ENCODE assay signal across 14 cellular contexts in genomic region chr16:361341-361871, GRCh38. TPM values are rescaled to one million over a fixed set of nuclear protein-coding genes. Genes with fewer than 3 reads are reported as not detected.
DNase-seq lines count a peak whose midpoint lies in the region; ATAC-seq lines count a peak whose summit lies in the region.
"Had no signal": no experiment of that assay in that cellular context is flagged by ENCODE, and none has a peak within 500 bp of the region (broad histone marks: within the 10 kb centered on the region; RNA-seq: fewer than 3 reads in every experiment).

No MANE protein-coding gene starts in this region.

- no peaks in the 10 kb centered on the region for H3K27me3 Mint-ChIP-seq in activated T-helper 17 cell treated with anti-CD3 and anti-CD28 coated beads, Interleukin-2, amount 50 U/mL, for 72 hours
- H3K27me3 Mint-ChIP-seq: activated naive CD4-positive, alpha-beta T cell treated with anti-CD3 and anti-CD28 coated beads, Interleukin-2, amount 50 U/mL, for 24 hours; natural killer cell treated with Interleukin-12 subunit alpha and Interleukin-12 subunit beta and Interleukin-15 and Interleukin-18, amount 100 ng/mL, for 72 hours had no signal

- no peak overlapping the region for H3K27ac ChIP-seq in BLaER1 treated with 17β-estradiol and CSF1 and Interleukin-3, amounts not matched to agents 10 nM and 100 nM
- H3K27ac ChIP-seq: esophagus muscularis mucosa, psoas muscle, thoracic aorta had no signal

- peak overlapping the region in 6 of 11 experiments; percentile 37 to 70 (median 65); a peak in 9 of 22 replicates for H3K4me2 ChIP-seq in BLaER1 treated with 17β-estradiol and CSF1 and Interleukin-3, amounts not matched to agents 10 nM and 100 nM

- no peaks in the 10 kb centered on the region for H3K9me3 Mint-ChIP-seq in activated T-helper 17 cell treated with anti-CD3 and anti-CD28 coated beads, Interleukin-2, amount 50 U/mL, for 72 hours
- H3K9me3 Mint-ChIP-seq: activated naive CD4-positive, alpha-beta T cell treated with anti-CD3 and anti-CD28 coated beads, Interleukin-2, amount 50 U/mL, for 24 hours; CD8-positive, alpha-beta T cell; natural killer cell treated with Interleukin-12 subunit alpha and Interleukin-12 subunit beta and Interleukin-15 and Interleukin-18, amount 100 ng/mL, for 72 hours; stimulated activated naive B cell treated with anti-CD40 and anti-IgM and Interleukin-4, amounts not matched to agents 10 μg/mL and 1 μg/mL and 100 μg/mL, for 72 hours had no signal

- no peaks in the 10 kb centered on the region; a peak in 1 of 22 replicates for H3K27me3 ChIP-seq in BLaER1 treated with 17β-estradiol and CSF1 and Interleukin-3, amounts not matched to agents 10 nM and 100 nM
- no peaks in the 10 kb centered on the region for H3K27me3 ChIP-seq in H7 (ENCODE audit: control insufficient read depth, insufficient read depth, low read length)

- no peak overlapping the region for H3K27ac Mint-ChIP-seq in activated T-helper 17 cell treated with anti-CD3 and anti-CD28 coated beads, Interleukin-2, amount 50 U/mL, for 72 hours
- H3K27ac Mint-ChIP-seq: natural killer cell treated with Interleukin-12 subunit alpha and Interleukin-12 subunit beta and Interleukin-15 and Interleukin-18, amount 100 ng/mL, for 72 hours had no signal

- peaks cover 0 to 34% (median 10%) of the 10 kb centered on the region in 11 experiments; a peak in 11 of 22 replicates for H4K20me1 ChIP-seq in BLaER1 treated with 17β-estradiol and CSF1 and Interleukin-3, amounts not matched to agents 10 nM and 100 nM

- no peak overlapping the region for H3K9ac ChIP-seq in BLaER1 treated with 17β-estradiol and CSF1 and Interleukin-3, amounts not matched to agents 10 nM and 100 nM

- no peak overlapping the region for H3K4me3 Mint-ChIP-seq in activated T-helper 17 cell treated with anti-CD3 and anti-CD28 coated beads, Interleukin-2, amount 50 U/mL, for 72 hours
- H3K4me3 Mint-ChIP-seq: natural killer cell treated with Interleukin-12 subunit alpha and Interleukin-12 subunit beta and Interleukin-15 and Interleukin-18, amount 100 ng/mL, for 72 hours; stimulated activated naive B cell treated with anti-CD40 and anti-IgM and Interleukin-4, amounts not matched to agents 10 μg/mL and 1 μg/mL and 100 μg/mL, for 72 hours had no signal

- peak; percentile 79 for DNase-seq in H7
- DNase-seq in SK-N-DZ (ENCODE audit: low spot score) = peak; percentile 71
- peak; percentile 12 for DNase-seq in midbrain (lab: John Stamatoyannopoulos, UW)
- DNase-seq in T-helper 1 cell = no peak

- peaks cover under 1% of the 10 kb centered on the region for H3K36me3 Mint-ChIP-seq in activated T-helper 17 cell treated with anti-CD3 and anti-CD28 coated beads, Interleukin-2, amount 50 U/mL, for 72 hours (ENCODE audit: low read depth)
- H3K36me3 Mint-ChIP-seq: activated naive CD4-positive, alpha-beta T cell treated with anti-CD3 and anti-CD28 coated beads, Interleukin-2, amount 50 U/mL, for 24 hours; CD8-positive, alpha-beta T cell; natural killer cell treated with Interleukin-12 subunit alpha and Interleukin-12 subunit beta and Interleukin-15 and Interleukin-18, amount 100 ng/mL, for 72 hours had no signal

- no peaks in the 10 kb centered on the region for H3K4me1 Mint-ChIP-seq in activated T-helper 17 cell treated with anti-CD3 and anti-CD28 coated beads, Interleukin-2, amount 50 U/mL, for 72 hours

- H3K4me3 ChIP-seq in BLaER1 treated with 17β-estradiol and CSF1 and Interleukin-3, amounts not matched to agents 10 nM and 100 nM = no peak overlapping the region
- no peak overlapping the region for H3K4me3 ChIP-seq in H7 (ENCODE audit: insufficient read depth, low read depth, low read length)
- H3K4me3 ChIP-seq: esophagus muscularis mucosa, psoas muscle, thoracic aorta had no signal

- H3K36me3 ChIP-seq in BLaER1 treated with 17β-estradiol and CSF1 and Interleukin-3, amounts not matched to agents 10 nM and 100 nM = peaks cover 0 to 8% (median 4%) of the 10 kb centered on the region in 11 experiments; a peak in 18 of 22 replicates
- no peaks in the 10 kb centered on the region for H3K36me3 ChIP-seq in H7 (replicated peaks; ENCODE audit: control insufficient read depth, insufficient read depth, low read length)

- no peak for ATAC-seq in HG03280 (IDR thresholded peaks at IDR 0.05; ENCODE audit: unreplicated experiment)
- no peak for ATAC-seq in activated T-helper 17 cell treated with anti-CD3 and anti-CD28 coated beads, Interleukin-2, amount 50 U/mL, for 72 hours (replicated peaks)

- H3K9me3 ChIP-seq in BLaER1 treated with 17β-estradiol and CSF1 and Interleukin-3, amounts not matched to agents 10 nM and 100 nM (replicated peaks in 1 of 11) = no peaks in the 10 kb centered on the region
- H3K9me3 ChIP-seq: esophagus muscularis mucosa, psoas muscle, thoracic aorta had no signal

- peaks cover 13 to 47% (median 34%) of the 10 kb centered on the region in 10 experiments; a peak in 19 of 20 replicates for H3K4me1 ChIP-seq in BLaER1 treated with 17β-estradiol and CSF1 and Interleukin-3, amounts not matched to agents 10 nM and 100 nM
- H3K4me1 ChIP-seq: psoas muscle had no signal

RNA-seq across cellular contexts. Expression of gene AXIN1, which starts 8.9 kb away (rescaled TPM):
- 52.4 and 57.8 TPM in 2 replicates for total RNA-seq in H7 (2014; rRNA removed; shearing (Covaris generic))
- polyA plus RNA-seq in SK-N-DZ (2014; cell fraction: cytosol; rRNA removed) = 31.1 and 33.4 TPM in 2 replicates
- polyA plus RNA-seq in SK-N-DZ (2014; cell fraction: nucleus; rRNA removed) = 33.0 and 36.2 TPM in 2 replicates
- total RNA-seq in activated T-helper 17 cell treated with anti-CD3 and anti-CD28 coated beads, Interleukin-2, amount 50 U/mL, for 72 hours = 10 to 100 TPM; 16.2 to 18.4 TPM

RNA-seq across cellular contexts. Expression of gene MRPL28, which starts 8.9 kb away (rescaled TPM):
- total RNA-seq in H7 (2014; rRNA removed; shearing (Covaris generic)) = 225 and 242 TPM in 2 replicates
- 163 TPM in 2 replicates for polyA plus RNA-seq in SK-N-DZ (2014; cell fraction: cytosol; rRNA removed)
- 79.4 and 130 TPM in 2 replicates for polyA plus RNA-seq in SK-N-DZ (2014; cell fraction: nucleus; rRNA removed)
- 10 to 100 TPM; 63.4 to 86.2 TPM for total RNA-seq in activated T-helper 17 cell treated with anti-CD3 and anti-CD28 coated beads, Interleukin-2, amount 50 U/mL, for 72 hours

RNA-seq across cellular contexts. Expression of gene PGAP6, which starts 20.4 kb away (rescaled TPM):
- 107 and 112 TPM in 2 replicates for total RNA-seq in H7 (2014; rRNA removed; shearing (Covaris generic))
- polyA plus RNA-seq in SK-N-DZ (2014; cell fraction: cytosol; rRNA removed) = 26.6 and 39.0 TPM in 2 replicates
- polyA plus RNA-seq in SK-N-DZ (2014; cell fraction: nucleus; rRNA removed) = 60.8 and 74.9 TPM in 2 replicates
- 10 to 100 TPM; 25.6 to 26.1 TPM for total RNA-seq in activated T-helper 17 cell treated with anti-CD3 and anti-CD28 coated beads, Interleukin-2, amount 50 U/mL, for 72 hours

RNA-seq across cellular contexts. Expression of gene NME4, which starts 35.6 kb away (rescaled TPM):
- total RNA-seq in H7 (2014; rRNA removed; shearing (Covaris generic)) = 400 and 507 TPM in 2 replicates
- 357 and 443 TPM in 2 replicates for polyA plus RNA-seq in SK-N-DZ (2014; cell fraction: cytosol; rRNA removed)
- polyA plus RNA-seq in SK-N-DZ (2014; cell fraction: nucleus; rRNA removed) = 288 and 307 TPM in 2 replicates
- 10 to 100 TPM; 21.8 to 41.9 TPM for total RNA-seq in activated T-helper 17 cell treated with anti-CD3 and anti-CD28 coated beads, Interleukin-2, amount 50 U/mL, for 72 hours

RNA-seq across cellular contexts. Expression of gene DECR2, which starts 40.3 kb away (rescaled TPM):
- total RNA-seq in H7 (2014; rRNA removed; shearing (Covaris generic)) = 20.1 and 21.4 TPM in 2 replicates
- 15.9 and 21.1 TPM in 2 replicates for polyA plus RNA-seq in SK-N-DZ (2014; cell fraction: cytosol; rRNA removed)
- 108 and 109 TPM in 2 replicates for polyA plus RNA-seq in SK-N-DZ (2014; cell fraction: nucleus; rRNA removed)
- 10 to 100 TPM; 12.0 to 12.7 TPM for total RNA-seq in activated T-helper 17 cell treated with anti-CD3 and anti-CD28 coated beads, Interleukin-2, amount 50 U/mL, for 72 hours

Comparison
In these comparisons a context has a peak if more than half of its experiments do, and no peak if none do; other contexts are left out.
1. DNase-seq: peak in H7 (single experiment), SK-N-DZ (single experiment) and midbrain (single experiment); none in T-helper 1 cell (0 of 5).